Comparison of ENCODE assay signal across 8 cellular contexts in the genomic region with DNA sequence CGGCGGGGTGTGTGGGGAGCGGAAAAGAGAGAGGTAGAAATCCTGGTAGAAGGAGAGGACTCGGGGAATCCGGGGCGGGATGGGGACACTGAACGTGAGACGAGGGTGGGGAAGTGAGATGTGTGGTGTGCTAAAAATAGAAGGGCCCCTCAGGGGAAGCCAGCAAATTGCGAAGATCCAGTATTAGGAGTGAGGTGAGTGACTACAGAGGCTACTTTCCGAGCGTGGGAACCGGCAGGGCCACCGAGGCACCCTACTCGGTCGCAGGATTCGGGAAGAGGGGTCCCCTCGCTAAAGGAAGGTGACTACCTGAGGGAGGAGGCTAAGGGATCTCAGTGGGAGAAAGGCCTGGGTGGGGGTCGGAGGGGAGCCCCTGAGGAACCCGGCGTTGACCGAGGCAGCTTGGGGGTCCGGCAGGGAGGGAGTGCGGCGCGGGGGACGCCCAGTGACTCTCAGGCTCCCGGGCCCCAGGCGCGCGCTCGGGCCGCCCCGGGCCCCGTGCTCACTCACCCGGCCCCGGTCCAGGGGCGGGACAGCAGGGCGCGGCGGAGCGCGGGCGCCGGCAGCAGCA. TPM values are rescaled to one million over a fixed set of nuclear protein-coding genes. Genes with fewer than 3 reads are reported as not detected.
DNase-seq lines count a peak whose midpoint lies in the region; ATAC-seq and TF ChIP-seq lines count a peak whose summit lies in the region.

No MANE protein-coding gene starts in this region.

- H3K9me3 ChIP-seq in psoas muscle: no peaks in the 10 kb centered on the region

- no peak for TF ChIP-seq CTCF in VCaP (conservative IDR thresholded peaks at IDR 0.05)
- no peak for TF ChIP-seq CTCF in foreskin keratinocyte (conservative IDR thresholded peaks at IDR 0.05)
- TF ChIP-seq CTCF in psoas muscle (IDR thresholded peaks at IDR 0.05): no peak
- TF ChIP-seq CTCF in omental fat pad (IDR thresholded peaks at IDR 0.05): no peak

- 1% methylated on average over 33 to 44 of the region's 44 CpGs for WGBS in psoas muscle, 3 donors

- peak; percentile 46 for DNase-seq in DMS53 (lab: John Stamatoyannopoulos, UW)
- DNase-seq in foreskin keratinocyte: peak in 1 of 2 donors; percentile 19
- DNase-seq in psoas muscle: peak; percentile 45 to 82
- no peak for DNase-seq in omental fat pad (ENCODE audit: low spot score)

- H3K27ac ChIP-seq in VCaP: peak overlapping the region; percentile 95
- peak overlapping the region; percentile 91 for H3K27ac ChIP-seq in foreskin keratinocyte
- H3K27ac ChIP-seq in psoas muscle: peak overlapping the region; percentile 98

- ATAC-seq in HG02884 (IDR thresholded peaks at IDR 0.05; ENCODE audit: unreplicated experiment) (peak; percentile 3), foreskin keratinocyte (no peak), psoas muscle (peak; percentile 65 to 80 (median 72)), GM19397 (IDR thresholded peaks at IDR 0.05; ENCODE audit: unreplicated experiment) (no peak), omental fat pad (ENCODE audit: low FRiP score) (no peak), HG03469 (IDR thresholded peaks at IDR 0.05; ENCODE audit: unreplicated experiment) (no peak)

- peak overlapping the region; percentile 88 for H3K4me3 ChIP-seq in psoas muscle

- intact Hi-C loops in psoas muscle (cut with DNase I): no loop called here

- H3K27me3 ChIP-seq in foreskin keratinocyte: no peaks in the 10 kb centered on the region
- no peaks in the 10 kb centered on the region for H3K27me3 ChIP-seq in psoas muscle (ENCODE audit: insufficient read depth in 3 of 3, low read length in 2 of 3)

- peaks cover 29% of the 10 kb centered on the region for H3K4me1 ChIP-seq in foreskin keratinocyte
- H3K4me1 ChIP-seq in psoas muscle: peaks cover 27% of the 10 kb centered on the region

- peaks cover 0 to 8% of the 10 kb centered on the region in 2 donors for H3K36me3 ChIP-seq in psoas muscle (ENCODE audit: insufficient read depth in 1 of 2, low read depth in 1 of 2)

RNA-seq across cellular contexts. Expression of gene ALDH4A1, which starts 0.3 kb away (rescaled TPM):
- total RNA-seq in foreskin keratinocyte: 26.7 and 33.2 TPM in 2 replicates
- polyA plus RNA-seq in foreskin keratinocyte: 26.3 and 32.6 TPM in 2 replicates
- total RNA-seq in psoas muscle: 10 to 100 TPM; 31.9 to 81.1 (median 47.0) TPM
- 10 to 100 TPM; 19.5 to 28.6 (median 22.7) TPM for polyA plus RNA-seq in psoas muscle
- 10 to 100 TPM; 22.2 to 96.8 (median 67.3) TPM for total RNA-seq in omental fat pad

RNA-seq across cellular contexts. Expression of gene TAS1R2, which starts 42.6 kb away (rescaled TPM):
- total RNA-seq in foreskin keratinocyte (not detected in 2 replicates), psoas muscle (not detected), omental fat pad (not detected)
- polyA plus RNA-seq in foreskin keratinocyte (not detected in 2 replicates), psoas muscle (not detected)

RNA-seq across cellular contexts. Expression of gene IFFO2, which starts 54.4 kb away (rescaled TPM):
- total RNA-seq in foreskin keratinocyte: 47.5 and 57.3 TPM in 2 replicates
- polyA plus RNA-seq in foreskin keratinocyte: 18.3 and 23.6 TPM in 2 replicates
- 10 to 100 TPM in 1 of 4 donors, 1 to 10 TPM in 3; 3.7 to 14.0 (median 6.8) TPM for total RNA-seq in psoas muscle
- polyA plus RNA-seq in psoas muscle: 1 to 10 TPM in 2 of 3 donors, under 1 TPM in 1; 0.94 to 1.9 (median 1.2) TPM
- total RNA-seq in omental fat pad: 10 to 100 TPM in 1 of 4 donors, 1 to 10 TPM in 3; 2.3 to 12.9 (median 7.7) TPM

Comparison
In these comparisons a context has a peak if more than half of its experiments do, and no peak if none do; other contexts are left out.
1. ATAC-seq: peak in HG02884 (single experiment) and psoas muscle (4 of 4); none in foreskin keratinocyte (single experiment), GM19397 (single experiment), omental fat pad (single experiment) and HG03469 (single experiment).
2. Peak in every context shown above with its lines, with median percentiles within 50 percentile points of each other: H3K27ac ChIP-seq.